Comparison of ENCODE assay signal across 7 cellular contexts in genomic region chr16:16295906-16296305, GRCh38.
A peak's percentile ranks its signal among the peaks of the same experiment; 100 is the strongest.
DNase-seq lines count a peak whose midpoint lies in the region; ATAC-seq and TF ChIP-seq lines count a peak whose summit lies in the region.
"Not testable (repeated sequence)": the region's sequence is repeated elsewhere in the genome, so short reads cannot be mapped to it uniquely, and the experiment has no call there.

No MANE protein-coding gene starts in this region.

- H3K36me3 Mint-ChIP-seq in CD4-positive, alpha-beta T cell (ENCODE audit: low read depth); T-cell; activated naive CD4-positive, alpha-beta T cell treated with anti-CD3 and anti-CD28 coated beads, Interleukin-2, amount 50 U/mL, for 72 hours: not testable (repeated sequence)

- not testable (repeated sequence) for H3K9me3 Mint-ChIP-seq in CD4-positive, alpha-beta T cell; T-cell; activated naive CD4-positive, alpha-beta T cell treated with anti-CD3 and anti-CD28 coated beads, Interleukin-2, amount 50 U/mL, for 72 hours

- not testable (repeated sequence) for H3K27ac Mint-ChIP-seq in CD4-positive, alpha-beta T cell; T-cell; activated naive CD4-positive, alpha-beta T cell treated with anti-CD3 and anti-CD28 coated beads, Interleukin-2, amount 50 U/mL, for 72 hours

- not testable (repeated sequence) for H3K27me3 Mint-ChIP-seq in CD4-positive, alpha-beta T cell; T-cell

- in situ Hi-C loops in gastrocnemius medialis (cut with MboI; ENCODE audit: low sequenced_read_pairs in 4 of 4): not testable (repeated sequence)

- TF ChIP-seq EP300 in gastroesophageal sphincter (IDR thresholded peaks at IDR 0.05): not testable (repeated sequence)

- peak; percentile 54 for ATAC-seq in CD4-positive, alpha-beta T cell (ENCODE audit: poor library complexity)
- ATAC-seq in T-cell (replicated peaks in 1 of 4): peak in 3 of 4 experiments; percentile 34 to 59 (median 45)
- peak; percentile 44 to 64 for ATAC-seq in activated naive CD4-positive, alpha-beta T cell treated with anti-CD3 and anti-CD28 coated beads, Interleukin-2, amount 50 U/mL, for 72 hours
- ATAC-seq in gastroesophageal sphincter: peak; percentile 61
- peak; percentile 67 to 68 for ATAC-seq in right cardiac atrium
- ATAC-seq in lung (ENCODE audit: insufficient read depth, low FRiP score): peak; percentile 76
- peak; percentile 70 to 79 for ATAC-seq in gastrocnemius medialis

- H3K36me3 ChIP-seq in gastroesophageal sphincter; lung (ENCODE audit: control insufficient read depth in 2 of 2, insufficient read depth in 2 of 2, low read length in 2 of 2); gastrocnemius medialis: not testable (repeated sequence)

- DNase-seq in CD4-positive, alpha-beta T cell; T-cell; activated naive CD4-positive, alpha-beta T cell treated with anti-CD3 and anti-CD28 coated beads, Interleukin-2, amount 50 U/mL, for 72 hours (ENCODE audit: low spot score in 2 of 2); right cardiac atrium; lung (ENCODE audit: low spot score); gastrocnemius medialis: not testable (repeated sequence)

- POLR2A ChIA-PET in CD4-positive, alpha-beta T cell (lab: Charles Lee); T-cell (lab: Charles Lee): not testable (repeated sequence)

- not testable (repeated sequence) for H3K4me1 Mint-ChIP-seq in CD4-positive, alpha-beta T cell (ENCODE audit: low read depth); T-cell

- not testable (repeated sequence) for H3K27ac ChIP-seq in CD4-positive, alpha-beta T cell (ENCODE audit: low read depth, low read length); gastroesophageal sphincter; right cardiac atrium (ENCODE audit: low read length); lung (ENCODE audit: low read depth in 1 of 2, low read length in 1 of 2); gastrocnemius medialis

- not testable (repeated sequence) for H3K27me3 ChIP-seq in CD4-positive, alpha-beta T cell (ENCODE audit: control insufficient read depth, insufficient read depth, low read length); gastroesophageal sphincter; right cardiac atrium (ENCODE audit: control insufficient read depth, insufficient read depth); lung (ENCODE audit: control insufficient read depth, insufficient read depth); gastrocnemius medialis

- H3K9me3 ChIP-seq in CD4-positive, alpha-beta T cell (ENCODE audit: control insufficient read depth, low read length); gastroesophageal sphincter; right cardiac atrium (ENCODE audit: control insufficient read depth, low read length); lung (ENCODE audit: control insufficient read depth in 2 of 2, insufficient read depth in 1 of 2, low read length in 1 of 2); gastrocnemius medialis: not testable (repeated sequence)

- no CpG with 5 or more reads among the region's 7 CpGs for WGBS in gastroesophageal sphincter (ENCODE audit: low coverage in 1 of 2), 2 donors
- no CpG with 5 or more reads among the region's 7 CpGs for WGBS in right cardiac atrium
- no CpG with 5 or more reads among the region's 7 CpGs for WGBS in lung, 2 donors

- not testable (repeated sequence) for H3K4me1 ChIP-seq in gastroesophageal sphincter; right cardiac atrium (ENCODE audit: control insufficient read depth, insufficient read depth, low read length); lung (ENCODE audit: control insufficient read depth in 2 of 2, insufficient read depth in 2 of 2, low read length in 2 of 2); gastrocnemius medialis

- not testable (repeated sequence) for TF ChIP-seq CTCF in CD4-positive, alpha-beta T cell (IDR thresholded peaks at IDR 0.05); gastroesophageal sphincter (IDR thresholded peaks at IDR 0.05); lung (IDR thresholded peaks at IDR 0.05; ENCODE audit: control extremely low read depth, extremely low read depth); gastrocnemius medialis (IDR thresholded peaks at IDR 0.05 in 4 of 5, conservative IDR thresholded peaks at IDR 0.05 in 1 of 5)

- intact Hi-C loops in CD4-positive, alpha-beta T cell (cut with DNase I, micrococcal nuclease); right cardiac atrium (cut with DNase I); gastrocnemius medialis (cut with DNase I; ENCODE audit: low total_unique reads): not testable (repeated sequence)

- H3K4me3 ChIP-seq in gastroesophageal sphincter; right cardiac atrium (ENCODE audit: low read length); lung; gastrocnemius medialis: not testable (repeated sequence)

- H3K4me3 Mint-ChIP-seq in CD4-positive, alpha-beta T cell; T-cell: not testable (repeated sequence)

- CTCF ChIA-PET in CD4-positive, alpha-beta T cell (lab: Charles Lee); T-cell (lab: Charles Lee): not testable (repeated sequence)

- TF ChIP-seq POLR2A in gastroesophageal sphincter (IDR thresholded peaks at IDR 0.05); gastrocnemius medialis (IDR thresholded peaks at IDR 0.05): not testable (repeated sequence)
